ENCODE assay signal across 12 cellular contexts in genomic region chr20:40963505-40963845, GRCh38.
DNase-seq lines count a peak whose midpoint lies in the region; ATAC-seq and TF ChIP-seq lines count a peak whose summit lies in the region.
"Had no signal": no experiment of that assay in that cellular context is flagged by ENCODE, and none has a peak within 500 bp of the region (broad histone marks: within the 10 kb centered on the region; RNA-seq: fewer than 3 reads in every experiment).

No MANE protein-coding gene starts in this region.

- no peak for TF ChIP-seq EP300 in sigmoid colon (IDR thresholded peaks at IDR 0.05)

- H3K4me3 Mint-ChIP-seq in T-helper 17 cell = no peak overlapping the region
- H3K4me3 Mint-ChIP-seq: CD4-positive, alpha-beta T cell had no signal

- TF ChIP-seq CTCF in OCI-LY3 (IDR thresholded peaks at IDR 0.05; ENCODE audit: low read depth, low read length) (no peak), sigmoid colon (IDR thresholded peaks at IDR 0.05) (no peak), PC-9 (conservative IDR thresholded peaks at IDR 0.05) (no peak), BE2C (IDR thresholded peaks at IDR 0.05; ENCODE audit: low read depth, low read length) (no peak)

- H2AFZ ChIP-seq in OCI-LY3 (ENCODE audit: low read depth, low read length) (no peak overlapping the region), PC-9 (no peak overlapping the region)

- no TSS peak for BruUV-seq in PC-9 (replicated peaks; lab: Mats Ljungman, UMichigan)

- H3K9me3 ChIP-seq in OCI-LY3 (ENCODE audit: insufficient read depth, low read length) (no peaks in the 10 kb centered on the region), T-helper 17 cell (ENCODE audit: control insufficient read depth, low read length, poor library complexity, severe bottlenecking) (no peaks in the 10 kb centered on the region), sigmoid colon (no peaks in the 10 kb centered on the region), PC-9 (ENCODE audit: insufficient read depth, low read depth) (no peaks in the 10 kb centered on the region), BE2C (no peaks in the 10 kb centered on the region)
- H3K9me3 ChIP-seq: Caco-2 had no signal

- H3K4me2 ChIP-seq in OCI-LY3 (ENCODE audit: low read length) (peak overlapping the region; percentile 70; the same call in 1 of the 2 replicates), PC-9 (no peak overlapping the region)

- H4K20me1 ChIP-seq in OCI-LY3 (ENCODE audit: insufficient read depth, low read length) (no peaks in the 10 kb centered on the region), PC-9 (ENCODE audit: insufficient read depth) (no peaks in the 10 kb centered on the region)

- CTCF ChIA-PET in PC-9 (lab: Charles Lee) = interaction anchor here (0.6 to 1.3 kb wide), 7 partner anchors 169 to 1913 kb away, joined by 3 to 6 read pairs (median 5); no protein-coding TSS in a partner anchor

- H3K27ac ChIP-seq in OCI-LY3 (ENCODE audit: low read length) (no peak overlapping the region), sigmoid colon (no peak overlapping the region), PC-9 (no peak overlapping the region)
- H3K27ac ChIP-seq: C4-2B, HL-60 had no signal

- H3K27me3 Mint-ChIP-seq in T-helper 17 cell = peaks cover 5% of the 10 kb centered on the region
- H3K27me3 Mint-ChIP-seq: CD4-positive, alpha-beta T cell had no signal

- H3K36me3 Mint-ChIP-seq in T-helper 17 cell (ENCODE audit: low read depth) = no peaks in the 10 kb centered on the region

- no peak for ATAC-seq in T-helper 17 cell
- no peak for ATAC-seq in GM19452 (IDR thresholded peaks at IDR 0.05; ENCODE audit: unreplicated experiment)
- no peak for ATAC-seq in GM19324 (IDR thresholded peaks at IDR 0.05; ENCODE audit: low FRiP score, unreplicated experiment)

- H3K79me2 ChIP-seq in OCI-LY3 (ENCODE audit: low read length) = no peaks in the 10 kb centered on the region
- no peaks in the 10 kb centered on the region for H3K79me2 ChIP-seq in PC-9 (ENCODE audit: low read depth)

- no peaks in the 10 kb centered on the region for H3K36me3 ChIP-seq in OCI-LY3 (replicated peaks; ENCODE audit: low read depth, low read length)
- no peaks in the 10 kb centered on the region for H3K36me3 ChIP-seq in sigmoid colon
- H3K36me3 ChIP-seq in PC-9 (ENCODE audit: low read depth) = no peaks in the 10 kb centered on the region
- no peaks in the 10 kb centered on the region for H3K36me3 ChIP-seq in BE2C

- 80 to 88% methylated on average over 7 of the region's 7 CpGs for WGBS in sigmoid colon, 2 donors

- intact Hi-C loops in sigmoid colon (cut with DNase I) = loop anchor here (5.0 kb wide), 2 partner anchors 1076 to 1696 kb away; no protein-coding TSS in a partner anchor
- intact Hi-C loops in PC-9 (cut with micrococcal nuclease; ENCODE audit: unreplicated experiment) = loop anchor here (2.0 to 5.0 kb wide), 6 partner anchors 166 to 1913 kb away; no protein-coding TSS in a partner anchor

- H3K27me3 ChIP-seq in OCI-LY3 (ENCODE audit: low read depth, low read length) (no peaks in the 10 kb centered on the region), sigmoid colon (no peaks in the 10 kb centered on the region), PC-9 (ENCODE audit: insufficient read depth, low read depth) (peaks cover 3% of the 10 kb centered on the region; the same call in 1 of the 2 replicates), BE2C (no peaks in the 10 kb centered on the region)

- H3K4me3 ChIP-seq in OCI-LY3 (ENCODE audit: low read length) (no peak overlapping the region), sigmoid colon (no peak overlapping the region), PC-9 (no peak overlapping the region), BE2C (ENCODE audit: low read depth, low read length) (no peak overlapping the region)

- POLR2A ChIA-PET in PC-9 (lab: Charles Lee; ENCODE audit: unreplicated experiment) = interaction anchor here (0.6 kb wide), 1 partner anchor 1494 kb away, joined by 4 read pairs; no protein-coding TSS in a partner anchor

- peak overlapping the region; percentile 67 for H3K27ac Mint-ChIP-seq in T-helper 17 cell
- H3K27ac Mint-ChIP-seq: CD4-positive, alpha-beta T cell had no signal

- peaks cover 11% of the 10 kb centered on the region for H3K4me1 Mint-ChIP-seq in T-helper 17 cell

- H3F3A ChIP-seq in PC-9 (ENCODE audit: insufficient read depth, low read depth) = no peaks in the 10 kb centered on the region

- H3K9me2 ChIP-seq in PC-9 (ENCODE audit: insufficient read depth) = no peaks in the 10 kb centered on the region

- peaks cover 22% of the 10 kb centered on the region for H3K4me1 ChIP-seq in OCI-LY3 (ENCODE audit: low read length)
- no peaks in the 10 kb centered on the region for H3K4me1 ChIP-seq in sigmoid colon
- no peaks in the 10 kb centered on the region for H3K4me1 ChIP-seq in PC-9 (replicated peaks; ENCODE audit: insufficient read depth)
- H3K4me1 ChIP-seq in BE2C = no peaks in the 10 kb centered on the region

- H3K9ac ChIP-seq in OCI-LY3 (ENCODE audit: low read length) = no peak overlapping the region

- TF ChIP-seq POLR2A in sigmoid colon (IDR thresholded peaks at IDR 0.05) = no peak

- DNase-seq in T-helper 17 cell (no peak), germinal center (ENCODE audit: low spot score) (peak; percentile 1), sigmoid colon (peak; percentile 6), PC-9 (no peak), BE2C (no peak)

Comparison
In these comparisons a context has a peak if more than half of its experiments do, and no peak if none do; other contexts are left out.
1. DNase-seq: peak in germinal center (single experiment) and sigmoid colon (single experiment); none in T-helper 17 cell (0 of 3), PC-9 (0 of 2) and BE2C (single experiment).